ENCODE assay signal across 8 cellular contexts in the genomic region with DNA sequence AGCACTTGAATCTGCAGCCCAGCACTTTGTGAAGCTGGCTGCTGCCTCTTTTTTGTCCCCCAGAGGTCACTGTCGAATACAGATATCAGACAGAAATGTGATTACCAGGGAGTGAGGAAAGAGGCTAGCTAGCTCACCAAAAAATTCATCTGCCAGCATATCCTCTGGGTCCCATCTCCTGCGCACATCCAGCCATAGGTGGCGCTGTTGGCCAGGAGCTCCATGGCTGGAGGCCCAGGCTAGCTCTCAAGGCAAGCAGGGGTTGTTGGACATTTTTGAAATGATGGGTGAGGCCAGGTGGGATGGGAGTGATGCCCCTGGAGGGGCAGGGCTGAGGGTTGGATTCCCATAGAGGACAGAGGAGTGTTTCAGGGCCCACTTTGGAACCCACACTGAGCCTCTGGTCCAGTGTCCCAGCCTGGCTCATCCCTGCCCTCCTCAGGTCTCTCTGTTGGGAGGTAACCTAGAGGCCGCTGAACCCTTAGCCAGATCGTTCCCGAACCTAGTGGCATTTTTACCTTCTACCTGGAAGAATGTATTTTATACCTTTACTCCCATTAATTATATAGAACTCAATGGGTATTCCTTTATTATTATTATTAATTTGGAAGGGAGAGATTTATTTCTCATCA. TPM values are rescaled to one million over a fixed set of nuclear protein-coding genes. Genes with fewer than 3 reads are reported as not detected.
A peak's percentile ranks its signal among the peaks of the same experiment; 100 is the strongest.
DNase-seq lines count a peak whose midpoint lies in the region; ATAC-seq and TF ChIP-seq lines count a peak whose summit lies in the region.

No MANE protein-coding gene starts in this region.

- H3K4me1 ChIP-seq in lung (ENCODE audit: control insufficient read depth in 2 of 2, insufficient read depth in 2 of 2, low read length in 2 of 2) = no peaks in the 10 kb centered on the region

- peak; percentile 71 for ATAC-seq in HG03196 (IDR thresholded peaks at IDR 0.05; ENCODE audit: unreplicated experiment)
- ATAC-seq in lung (ENCODE audit: insufficient read depth, low FRiP score) = peak; percentile 71
- no peak for ATAC-seq in GM21717 (IDR thresholded peaks at IDR 0.05; ENCODE audit: unreplicated experiment)

- no peaks in the 10 kb centered on the region for H3K9me3 ChIP-seq in lung (ENCODE audit: control insufficient read depth in 2 of 2, insufficient read depth in 1 of 2, low read length in 1 of 2)

- DNase-seq in G401 (ENCODE audit: low spot score) (peak; percentile 88), NCI-H82 (lab: John Stamatoyannopoulos, UW) (peak; percentile 93), dermis microvascular lymphatic vessel endothelial cell (ENCODE audit: low read depth in 2 of 2) (peak; percentile 48 to 62), lung (ENCODE audit: low spot score) (peak; percentile 78)
- DNase-seq in activated CD4-positive, alpha-beta T cell treated with anti-CD3 and anti-CD28 coated beads, Interleukin-2, amount 50 U/mL, for 4 hours = peak; percentile 42 to 51
- DNase-seq in stimulated activated CD8-positive, alpha-beta memory T cell treated with anti-CD3 and anti-CD28 coated beads, Interleukin-15, amount 100 ng/mL, for 48 hours (ENCODE audit: low read depth in 2 of 2) = peak; percentile 30 to 54

- peaks cover 0 to 12% of the 10 kb centered on the region in 2 donors for H3K36me3 ChIP-seq in lung (ENCODE audit: control insufficient read depth in 2 of 2, insufficient read depth in 2 of 2, low read length in 2 of 2)

- H3K4me3 ChIP-seq in lung = no peak overlapping the region

- WGBS in lung, 2 donors = 54 to 61% methylated on average over 6 of the region's 6 CpGs

- in situ Hi-C loops in G401 (cut with HindIII; ENCODE audit: low sequenced_read_pairs) = no loop called here

- no peak overlapping the region for H3K27ac ChIP-seq in lung (ENCODE audit: low read depth in 1 of 2, low read length in 1 of 2)

- TF ChIP-seq CTCF in lung (IDR thresholded peaks at IDR 0.05; ENCODE audit: control extremely low read depth, extremely low read depth) = peak; percentile 70

- H3K27me3 ChIP-seq in lung (ENCODE audit: control insufficient read depth, insufficient read depth) = no peaks in the 10 kb centered on the region

RNA-seq across cellular contexts. Expression of a gene that starts 14.8 kb away (rescaled TPM):
- total RNA-seq in G401 (2014; rRNA removed; shearing (Covaris generic)) = 361 and 419 TPM in 2 replicates
- 13.8 and 16.4 TPM in 2 replicates for total RNA-seq in dermis microvascular lymphatic vessel endothelial cell
- 10 to 100 TPM; 24.1 to 25.5 TPM for total RNA-seq in lung
- 10 to 100 TPM; 26.4 to 31.8 TPM for polyA plus RNA-seq in lung

RNA-seq across cellular contexts. Expression of a gene that starts 14.8 kb away (rescaled TPM):
- total RNA-seq in G401 (2014; rRNA removed; shearing (Covaris generic)) = 87.8 and 94.8 TPM in 2 replicates
- total RNA-seq in dermis microvascular lymphatic vessel endothelial cell (5.6 and 7.5 TPM in 2 replicates), lung (10 to 100 TPM; 23.1 to 26.9 TPM)
- 10 to 100 TPM; 16.6 to 26.9 TPM for polyA plus RNA-seq in lung

Comparison
In these comparisons a context has a peak if more than half of its experiments do, and no peak if none do; other contexts are left out.
1. DNase-seq: peak in every context shown above with its lines; median percentile 93 in NCI-H82; 88 in G401; 78 in lung; 55 in dermis microvascular lymphatic vessel endothelial cell; 46 in activated CD4-positive, alpha-beta T cell treated with anti-CD3 and anti-CD28 coated beads, Interleukin-2, amount 50 U/mL, for 4 hours; 42 in stimulated activated CD8-positive, alpha-beta memory T cell treated with anti-CD3 and anti-CD28 coated beads, Interleukin-15, amount 100 ng/mL, for 48 hours.
2. RNA of a gene that starts 14.8 kb away (total RNA-seq): 361 to 419 TPM in G401; 24.1 to 25.5 TPM in lung and 13.8 to 16.4 TPM in dermis microvascular lymphatic vessel endothelial cell; every median in the first group is over 10 times any median in the second.